Comparison of ENCODE assay signal across 2 cellular contexts in the genomic region with DNA sequence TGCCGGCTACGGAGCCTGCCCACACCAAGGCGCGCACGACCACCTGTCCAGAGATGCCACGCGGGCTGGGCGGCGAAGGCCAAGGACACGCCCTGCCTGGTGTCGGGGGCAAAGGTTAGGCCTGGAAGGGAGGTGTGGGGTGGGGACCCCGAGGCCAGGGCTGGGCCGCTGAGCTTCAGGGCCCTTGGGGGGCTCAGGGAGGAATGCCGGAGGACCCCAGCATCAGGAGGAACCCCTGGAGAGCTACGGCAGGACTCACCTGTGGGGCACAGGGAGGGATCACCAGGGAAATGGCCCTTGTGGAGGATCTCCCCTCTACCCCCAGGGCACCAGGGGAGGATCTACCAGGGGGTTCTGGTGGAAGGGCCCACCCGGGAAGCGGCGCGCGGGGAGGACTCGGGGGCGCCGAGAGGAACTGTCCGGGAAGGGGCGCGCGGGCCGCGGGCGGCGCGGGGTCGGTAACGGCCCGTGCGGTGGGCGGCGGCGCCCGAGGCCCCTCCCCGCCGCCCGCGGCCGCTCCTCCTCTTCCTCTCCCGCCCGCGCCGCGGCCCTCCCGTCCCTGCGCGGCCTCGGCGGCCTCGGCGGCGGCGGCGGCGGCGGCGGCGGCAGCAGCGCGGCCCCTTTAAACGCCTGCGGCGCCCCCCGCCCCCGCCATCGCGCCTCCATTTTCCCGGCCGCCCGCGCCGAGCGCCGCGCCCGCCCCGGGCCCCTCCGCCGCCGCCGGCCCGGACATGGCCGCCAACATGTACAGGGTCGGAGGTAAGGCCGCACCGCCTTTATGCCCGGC.
TF ChIP-seq lines count a peak whose summit lies in the region.

A gene (plus strand): TSS at position 523 of the 787 bp plus-strand sequence. CDS start 209 bp downstream, at position 732.

TF ChIP-seq in A549, 52 proteins besides CTCF, POLR2A, EP300 and RAD21 (continued from another document):
- TF ChIP-seq, protein P1, sequence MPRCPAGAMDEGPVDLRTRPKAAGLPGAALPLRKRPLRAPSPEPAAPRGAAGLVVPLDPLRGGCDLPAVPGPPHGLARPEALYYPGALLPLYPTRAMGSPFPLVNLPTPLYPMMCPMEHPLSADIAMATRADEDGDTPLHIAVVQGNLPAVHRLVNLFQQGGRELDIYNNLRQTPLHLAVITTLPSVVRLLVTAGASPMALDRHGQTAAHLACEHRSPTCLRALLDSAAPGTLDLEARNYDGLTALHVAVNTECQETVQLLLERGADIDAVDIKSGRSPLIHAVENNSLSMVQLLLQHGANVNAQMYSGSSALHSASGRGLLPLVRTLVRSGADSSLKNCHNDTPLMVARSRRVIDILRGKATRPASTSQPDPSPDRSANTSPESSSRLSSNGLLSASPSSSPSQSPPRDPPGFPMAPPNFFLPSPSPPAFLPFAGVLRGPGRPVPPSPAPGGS (IDR thresholded peaks at IDR 0.05): no peak

TF ChIP-seq in HepG2, 621 proteins besides CTCF, POLR2A, EP300 and RAD21 (continued from another document and continues in another):
- TF ChIP-seq SALL2 (CRISPR knock-in tag; IDR thresholded peaks at IDR 0.05): 0 out of 2 replicates have a peak, but pooled peaks have one; percentile 27
- TF ChIP-seq ZNF3 (CRISPR knock-in tag; IDR thresholded peaks at IDR 0.05): no peak
- TF ChIP-seq, protein P2, sequence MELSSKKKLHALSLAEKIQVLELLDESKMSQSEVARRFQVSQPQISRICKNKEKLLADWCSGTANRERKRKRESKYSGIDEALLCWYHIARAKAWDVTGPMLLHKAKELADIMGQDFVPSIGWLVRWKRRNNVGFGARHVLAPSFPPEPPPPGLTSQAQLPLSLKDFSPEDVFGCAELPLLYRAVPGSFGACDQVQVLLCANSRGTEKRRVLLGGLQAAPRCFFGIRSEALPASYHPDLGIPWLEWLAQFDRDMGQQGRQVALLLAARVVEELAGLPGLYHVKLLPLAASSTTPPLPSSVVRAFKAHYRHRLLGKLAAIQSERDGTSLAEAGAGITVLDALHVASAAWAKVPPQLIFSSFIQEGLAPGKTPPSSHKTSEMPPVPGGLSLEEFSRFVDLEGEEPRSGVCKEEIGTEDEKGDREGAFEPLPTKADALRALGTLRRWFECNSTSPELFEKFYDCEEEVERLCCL (CRISPR knock-in tag; IDR thresholded peaks at IDR 0.05; ENCODE audit: borderline replicate concordance): no peak
- no peak for TF ChIP-seq TBL1XR1 (IDR thresholded peaks at IDR 0.05; ENCODE audit: borderline replicate concordance, low read length, partially characterized antibody)
- TF ChIP-seq PPARG (CRISPR knock-in tag; conservative IDR thresholded peaks at IDR 0.05): peak; percentile 81
- TF ChIP-seq, protein P3, sequence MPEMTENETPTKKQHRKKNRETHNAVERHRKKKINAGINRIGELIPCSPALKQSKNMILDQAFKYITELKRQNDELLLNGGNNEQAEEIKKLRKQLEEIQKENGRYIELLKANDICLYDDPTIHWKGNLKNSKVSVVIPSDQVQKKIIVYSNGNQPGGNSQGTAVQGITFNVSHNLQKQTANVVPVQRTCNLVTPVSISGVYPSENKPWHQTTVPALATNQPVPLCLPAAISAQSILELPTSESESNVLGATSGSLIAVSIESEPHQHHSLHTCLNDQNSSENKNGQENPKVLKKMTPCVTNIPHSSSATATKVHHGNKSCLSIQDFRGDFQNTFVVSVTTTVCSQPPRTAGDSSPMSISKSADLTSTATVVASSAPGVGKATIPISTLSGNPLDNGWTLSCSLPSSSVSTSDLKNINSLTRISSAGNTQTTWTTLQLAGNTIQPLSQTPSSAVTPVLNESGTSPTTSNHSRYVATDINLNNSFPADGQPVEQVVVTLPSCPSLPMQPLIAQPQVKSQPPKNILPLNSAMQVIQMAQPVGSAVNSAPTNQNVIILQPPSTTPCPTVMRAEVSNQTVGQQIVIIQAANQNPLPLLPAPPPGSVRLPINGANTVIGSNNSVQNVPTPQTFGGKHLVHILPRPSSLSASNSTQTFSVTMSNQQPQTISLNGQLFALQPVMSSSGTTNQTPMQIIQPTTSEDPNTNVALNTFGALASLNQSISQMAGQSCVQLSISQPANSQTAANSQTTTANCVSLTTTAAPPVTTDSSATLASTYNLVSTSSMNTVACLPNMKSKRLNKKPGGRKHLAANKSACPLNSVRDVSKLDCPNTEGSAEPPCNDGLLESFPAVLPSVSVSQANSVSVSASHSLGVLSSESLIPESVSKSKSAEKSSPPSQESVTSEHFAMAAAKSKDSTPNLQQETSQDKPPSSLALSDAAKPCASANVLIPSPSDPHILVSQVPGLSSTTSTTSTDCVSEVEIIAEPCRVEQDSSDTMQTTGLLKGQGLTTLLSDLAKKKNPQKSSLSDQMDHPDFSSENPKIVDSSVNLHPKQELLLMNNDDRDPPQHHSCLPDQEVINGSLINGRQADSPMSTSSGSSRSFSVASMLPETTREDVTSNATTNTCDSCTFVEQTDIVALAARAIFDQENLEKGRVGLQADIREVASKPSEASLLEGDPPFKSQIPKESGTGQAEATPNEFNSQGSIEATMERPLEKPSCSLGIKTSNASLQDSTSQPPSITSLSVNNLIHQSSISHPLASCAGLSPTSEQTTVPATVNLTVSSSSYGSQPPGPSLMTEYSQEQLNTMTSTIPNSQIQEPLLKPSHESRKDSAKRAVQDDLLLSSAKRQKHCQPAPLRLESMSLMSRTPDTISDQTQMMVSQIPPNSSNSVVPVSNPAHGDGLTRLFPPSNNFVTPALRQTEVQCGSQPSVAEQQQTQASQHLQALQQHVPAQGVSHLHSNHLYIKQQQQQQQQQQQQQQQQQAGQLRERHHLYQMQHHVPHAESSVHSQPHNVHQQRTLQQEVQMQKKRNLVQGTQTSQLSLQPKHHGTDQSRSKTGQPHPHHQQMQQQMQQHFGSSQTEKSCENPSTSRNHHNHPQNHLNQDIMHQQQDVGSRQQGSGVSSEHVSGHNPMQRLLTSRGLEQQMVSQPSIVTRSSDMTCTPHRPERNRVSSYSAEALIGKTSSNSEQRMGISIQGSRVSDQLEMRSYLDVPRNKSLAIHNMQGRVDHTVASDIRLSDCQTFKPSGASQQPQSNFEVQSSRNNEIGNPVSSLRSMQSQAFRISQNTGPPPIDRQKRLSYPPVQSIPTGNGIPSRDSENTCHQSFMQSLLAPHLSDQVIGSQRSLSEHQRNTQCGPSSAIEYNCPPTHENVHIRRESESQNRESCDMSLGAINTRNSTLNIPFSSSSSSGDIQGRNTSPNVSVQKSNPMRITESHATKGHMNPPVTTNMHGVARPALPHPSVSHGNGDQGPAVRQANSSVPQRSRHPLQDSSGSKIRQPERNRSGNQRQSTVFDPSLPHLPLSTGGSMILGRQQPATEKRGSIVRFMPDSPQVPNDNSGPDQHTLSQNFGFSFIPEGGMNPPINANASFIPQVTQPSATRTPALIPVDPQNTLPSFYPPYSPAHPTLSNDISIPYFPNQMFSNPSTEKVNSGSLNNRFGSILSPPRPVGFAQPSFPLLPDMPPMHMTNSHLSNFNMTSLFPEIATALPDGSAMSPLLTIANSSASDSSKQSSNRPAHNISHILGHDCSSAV (CRISPR knock-in tag; IDR thresholded peaks at IDR 0.05; ENCODE audit: borderline replicate concordance): no peak
- TF ChIP-seq FOSL1 (CRISPR knock-in tag; IDR thresholded peaks at IDR 0.05; ENCODE audit: borderline replicate concordance): no peak
- TF ChIP-seq, protein P4, sequence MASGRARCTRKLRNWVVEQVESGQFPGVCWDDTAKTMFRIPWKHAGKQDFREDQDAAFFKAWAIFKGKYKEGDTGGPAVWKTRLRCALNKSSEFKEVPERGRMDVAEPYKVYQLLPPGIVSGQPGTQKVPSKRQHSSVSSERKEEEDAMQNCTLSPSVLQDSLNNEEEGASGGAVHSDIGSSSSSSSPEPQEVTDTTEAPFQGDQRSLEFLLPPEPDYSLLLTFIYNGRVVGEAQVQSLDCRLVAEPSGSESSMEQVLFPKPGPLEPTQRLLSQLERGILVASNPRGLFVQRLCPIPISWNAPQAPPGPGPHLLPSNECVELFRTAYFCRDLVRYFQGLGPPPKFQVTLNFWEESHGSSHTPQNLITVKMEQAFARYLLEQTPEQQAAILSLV (CRISPR knock-in tag; IDR thresholded peaks at IDR 0.05; ENCODE audit: borderline replicate concordance): no peak
- TF ChIP-seq CEBPB (IDR thresholded peaks at IDR 0.05; ENCODE audit: borderline replicate concordance, low read depth, low read length): no peak
- TF ChIP-seq SMAD9 (CRISPR knock-in tag; IDR thresholded peaks at IDR 0.05): no peak
- TF ChIP-seq, protein P5, sequence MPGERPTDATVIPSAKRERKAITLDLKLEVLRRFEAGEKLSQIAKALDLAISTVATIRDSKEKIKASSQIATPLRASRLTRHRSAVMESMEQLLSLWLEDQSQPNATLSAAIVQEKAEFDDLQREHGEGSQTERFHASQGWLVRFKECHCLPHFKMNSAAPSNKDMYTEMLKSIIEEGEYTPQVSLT (CRISPR knock-in tag; IDR thresholded peaks at IDR 0.05; ENCODE audit: borderline replicate concordance, low read depth): no peak
- TF ChIP-seq POLR2AphosphoS5 (IDR thresholded peaks at IDR 0.05; ENCODE audit: low read depth, low read length): peak; percentile 27; the same call in 1 of the 2 replicates
- TF ChIP-seq, protein P6, sequence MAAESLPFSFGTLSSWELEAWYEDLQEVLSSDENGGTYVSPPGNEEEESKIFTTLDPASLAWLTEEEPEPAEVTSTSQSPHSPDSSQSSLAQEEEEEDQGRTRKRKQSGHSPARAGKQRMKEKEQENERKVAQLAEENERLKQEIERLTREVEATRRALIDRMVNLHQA (CRISPR knock-in tag; IDR thresholded peaks at IDR 0.05): no peak
- no peak for TF ChIP-seq ZNF7 (CRISPR knock-in tag; IDR thresholded peaks at IDR 0.05)
- peak; percentile 61; the same call in 1 of the 2 replicates for TF ChIP-seq ARHGAP35 (CRISPR knock-in tag; IDR thresholded peaks at IDR 0.05; ENCODE audit: borderline replicate concordance)
- no peak for TF ChIP-seq SRSF4 (IDR thresholded peaks at IDR 0.05; ENCODE audit: low read depth, low read length, poor library complexity, severe bottlenecking)
- TF ChIP-seq ZNF296 (CRISPR knock-in tag; conservative IDR thresholded peaks at IDR 0.05): no peak
- TF ChIP-seq, protein P7, sequence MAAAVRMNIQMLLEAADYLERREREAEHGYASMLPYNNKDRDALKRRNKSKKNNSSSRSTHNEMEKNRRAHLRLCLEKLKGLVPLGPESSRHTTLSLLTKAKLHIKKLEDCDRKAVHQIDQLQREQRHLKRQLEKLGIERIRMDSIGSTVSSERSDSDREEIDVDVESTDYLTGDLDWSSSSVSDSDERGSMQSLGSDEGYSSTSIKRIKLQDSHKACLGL (CRISPR knock-in tag; IDR thresholded peaks at IDR 0.05): peak; percentile 82; the same call in 1 of the 2 replicates
- TF ChIP-seq, protein P8, sequence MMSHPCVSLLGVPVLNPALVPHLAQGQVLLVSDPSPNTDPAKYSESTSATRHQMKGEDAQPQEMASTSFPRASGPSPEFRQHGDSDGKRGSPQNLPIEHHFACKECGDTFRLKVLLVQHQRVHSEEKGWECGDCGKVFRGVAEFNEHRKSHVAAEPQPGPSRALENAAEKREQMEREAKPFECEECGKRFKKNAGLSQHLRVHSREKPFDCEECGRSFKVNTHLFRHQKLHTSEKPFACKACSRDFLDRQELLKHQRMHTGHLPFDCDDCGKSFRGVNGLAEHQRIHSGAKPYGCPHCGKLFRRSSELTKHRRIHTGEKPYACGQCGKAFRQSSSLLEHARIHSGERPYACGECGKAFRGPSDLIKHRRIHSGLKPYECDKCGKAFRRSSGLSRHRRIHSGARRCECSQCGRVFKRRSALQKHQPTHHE (CRISPR knock-in tag; IDR thresholded peaks at IDR 0.05; ENCODE audit: borderline replicate concordance): no peak
- TF ChIP-seq KLF11 (CRISPR knock-in tag; IDR thresholded peaks at IDR 0.05): 0 out of 2 replicates have a peak, but pooled peaks have one; percentile 31
- TF ChIP-seq ZNF335 (CRISPR knock-in tag; IDR thresholded peaks at IDR 0.05): 0 out of 2 replicates have a peak, but pooled peaks have one; percentile 16
- TF ChIP-seq SETDB1 (CRISPR knock-in tag; IDR thresholded peaks at IDR 0.05; ENCODE audit: borderline replicate concordance): no peak
- TF ChIP-seq MTA3 (CRISPR knock-in tag; IDR thresholded peaks at IDR 0.05): no peak
- TF ChIP-seq ZFP41 (CRISPR knock-in tag; IDR thresholded peaks at IDR 0.05; ENCODE audit: borderline replicate concordance): no peak
- no peak; the same call in 1 of the 2 replicates for TF ChIP-seq MTF2 (CRISPR knock-in tag; IDR thresholded peaks at IDR 0.05; ENCODE audit: borderline replicate concordance)
- TF ChIP-seq, protein P9, sequence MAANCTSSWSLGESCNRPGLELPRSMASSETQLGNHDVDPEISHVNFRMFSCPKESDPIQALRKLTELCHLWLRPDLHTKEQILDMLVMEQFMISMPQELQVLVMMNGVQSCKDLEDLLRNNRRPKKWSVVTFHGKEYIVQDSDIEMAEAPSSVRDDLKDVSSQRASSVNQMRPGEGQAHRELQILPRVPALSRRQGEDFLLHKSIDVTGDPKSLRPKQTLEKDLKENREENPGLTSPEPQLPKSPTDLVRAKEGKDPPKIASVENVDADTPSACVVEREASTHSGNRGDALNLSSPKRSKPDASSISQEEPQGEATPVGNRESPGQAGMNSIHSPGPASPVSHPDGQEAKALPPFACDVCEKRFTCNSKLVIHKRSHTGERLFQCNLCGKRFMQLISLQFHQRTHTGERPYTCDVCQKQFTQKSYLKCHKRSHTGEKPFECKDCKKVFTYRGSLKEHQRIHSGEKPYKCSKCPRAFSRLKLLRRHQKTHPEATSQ (CRISPR knock-in tag; IDR thresholded peaks at IDR 0.05; ENCODE audit: borderline replicate concordance): peak; percentile 85
- TF ChIP-seq ZNF768 (CRISPR knock-in tag; IDR thresholded peaks at IDR 0.05): peak; percentile 86
- no peak for TF ChIP-seq ZNF556 (CRISPR knock-in tag; IDR thresholded peaks at IDR 0.05; ENCODE audit: borderline replicate concordance)
- TF ChIP-seq STAG1 (CRISPR knock-in tag; IDR thresholded peaks at IDR 0.05): no peak
- TF ChIP-seq, protein P10, sequence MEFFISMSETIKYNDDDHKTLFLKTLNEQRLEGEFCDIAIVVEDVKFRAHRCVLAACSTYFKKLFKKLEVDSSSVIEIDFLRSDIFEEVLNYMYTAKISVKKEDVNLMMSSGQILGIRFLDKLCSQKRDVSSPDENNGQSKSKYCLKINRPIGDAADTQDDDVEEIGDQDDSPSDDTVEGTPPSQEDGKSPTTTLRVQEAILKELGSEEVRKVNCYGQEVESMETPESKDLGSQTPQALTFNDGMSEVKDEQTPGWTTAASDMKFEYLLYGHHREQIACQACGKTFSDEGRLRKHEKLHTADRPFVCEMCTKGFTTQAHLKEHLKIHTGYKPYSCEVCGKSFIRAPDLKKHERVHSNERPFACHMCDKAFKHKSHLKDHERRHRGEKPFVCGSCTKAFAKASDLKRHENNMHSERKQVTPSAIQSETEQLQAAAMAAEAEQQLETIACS (CRISPR knock-in tag; IDR thresholded peaks at IDR 0.05): no peak
- TF ChIP-seq, protein P11, sequence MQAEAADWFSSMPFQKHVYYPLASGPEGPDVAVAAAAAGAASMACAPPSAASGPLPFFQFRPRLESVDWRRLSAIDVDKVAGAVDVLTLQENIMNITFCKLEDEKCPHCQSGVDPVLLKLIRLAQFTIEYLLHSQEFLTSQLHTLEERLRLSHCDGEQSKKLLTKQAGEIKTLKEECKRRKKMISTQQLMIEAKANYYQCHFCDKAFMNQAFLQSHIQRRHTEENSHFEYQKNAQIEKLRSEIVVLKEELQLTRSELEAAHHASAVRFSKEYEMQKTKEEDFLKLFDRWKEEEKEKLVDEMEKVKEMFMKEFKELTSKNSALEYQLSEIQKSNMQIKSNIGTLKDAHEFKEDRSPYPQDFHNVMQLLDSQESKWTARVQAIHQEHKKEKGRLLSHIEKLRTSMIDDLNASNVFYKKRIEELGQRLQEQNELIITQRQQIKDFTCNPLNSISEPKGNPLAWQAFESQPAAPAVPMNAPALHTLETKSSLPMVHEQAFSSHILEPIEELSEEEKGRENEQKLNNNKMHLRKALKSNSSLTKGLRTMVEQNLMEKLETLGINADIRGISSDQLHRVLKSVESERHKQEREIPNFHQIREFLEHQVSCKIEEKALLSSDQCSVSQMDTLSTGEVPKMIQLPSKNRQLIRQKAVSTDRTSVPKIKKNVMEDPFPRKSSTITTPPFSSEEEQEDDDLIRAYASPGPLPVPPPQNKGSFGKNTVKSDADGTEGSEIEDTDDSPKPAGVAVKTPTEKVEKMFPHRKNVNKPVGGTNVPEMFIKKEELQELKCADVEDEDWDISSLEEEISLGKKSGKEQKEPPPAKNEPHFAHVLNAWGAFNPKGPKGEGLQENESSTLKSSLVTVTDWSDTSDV (CRISPR knock-in tag; IDR thresholded peaks at IDR 0.05): 0 out of 2 replicates have a peak, but pooled peaks have one; percentile 7
- no peak for TF ChIP-seq SCMH1 (CRISPR knock-in tag; IDR thresholded peaks at IDR 0.05; ENCODE audit: borderline replicate concordance)
